In genomic region chr10:30509508-30509907, GRCh38 we compare ENCODE assay signal across 18 cellular contexts.
"Had no signal": no experiment of that assay in that cellular context is flagged by ENCODE, and none has a peak within 500 bp of the region (broad histone marks: within the 10 kb centered on the region; RNA-seq: fewer than 3 reads in every experiment).

No MANE protein-coding gene starts in this region.

- ATAC-seq: gastroesophageal sphincter; heart left ventricle; left lobe of liver; mucosa of descending colon; naive thymus-derived CD4-positive, alpha-beta T cell; pancreas; right lobe of liver had no signal

- DNase-seq: activated CD4-positive, alpha-beta T cell treated with anti-CD3 and anti-CD28 coated beads, Interleukin-2, amount 50 U/mL, for 4 hours; activated gamma-delta T cell; heart left ventricle; kidney; mucosa of descending colon; naive thymus-derived CD4-positive, alpha-beta T cell; pancreas; right lobe of liver; small intestine; stimulated activated CD4-positive, alpha-beta T cell treated with anti-CD3 and anti-CD28 coated beads, Interleukin-15, amount 100 ng/mL, for 24 hours; stimulated activated CD4-positive, alpha-beta T cell treated with anti-CD3 and anti-CD28 coated beads, Interleukin-2, amount 100 ng/mL, for 48 hours; stomach; WERI-Rb-1 had no signal

- H3K27ac ChIP-seq: breast epithelium, coronary artery, heart left ventricle, pancreas, right lobe of liver, stomach, WERI-Rb-1 had no signal

- H3K27me3 ChIP-seq: breast epithelium, gastroesophageal sphincter, pancreas, right lobe of liver, stomach had no signal

- H3K4me1 ChIP-seq: breast epithelium, pancreas had no signal

- H3K36me3 ChIP-seq: breast epithelium, gastroesophageal sphincter, heart left ventricle, pancreas, right lobe of liver, stomach, WERI-Rb-1 had no signal

- H3K4me3 ChIP-seq: breast epithelium, coronary artery, gastroesophageal sphincter, heart left ventricle, mucosa of descending colon, pancreas, right lobe of liver, stomach had no signal

- H3K9me3 ChIP-seq: breast epithelium, gastroesophageal sphincter, heart left ventricle, mucosa of descending colon, pancreas, right lobe of liver, stomach had no signal

- FAIRE-seq: astrocyte, kidney, pancreas, small intestine had no signal
